ENCODE assay signal across 29 cellular contexts in the genomic region with DNA sequence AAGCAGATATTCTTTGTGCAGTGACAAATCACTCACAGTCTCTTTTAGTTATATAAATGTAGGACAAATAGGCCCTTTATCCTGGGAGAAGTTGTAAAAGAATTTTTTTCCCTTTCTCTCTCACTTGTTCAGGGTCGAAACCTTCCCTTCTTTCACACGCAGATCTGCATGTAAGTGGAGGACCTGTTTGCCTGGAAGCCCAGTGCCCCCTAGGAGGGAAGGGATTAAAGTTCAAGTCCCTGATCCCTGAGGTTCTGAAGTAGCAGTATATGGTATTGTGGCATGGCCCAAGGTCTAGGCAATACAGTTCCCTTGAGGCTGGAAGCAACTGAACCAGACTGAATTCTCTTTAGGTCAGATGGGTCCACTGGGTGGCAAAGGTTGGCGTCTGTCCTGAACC. TPM values are rescaled to one million over a fixed set of nuclear protein-coding genes. Genes with fewer than 3 reads are reported as not detected.
DNase-seq lines count a peak whose midpoint lies in the region; ATAC-seq, FAIRE-seq and TF ChIP-seq lines count a peak whose summit lies in the region.
"Had no signal": no experiment of that assay in that cellular context is flagged by ENCODE, and none has a peak within 500 bp of the region (broad histone marks: within the 10 kb centered on the region; RNA-seq: fewer than 3 reads in every experiment).

No MANE protein-coding gene starts in this region.

- H3K36me3 ChIP-seq in GM23338 (ENCODE audit: insufficient read depth): no peaks in the 10 kb centered on the region
- H3K36me3 ChIP-seq in HUES6 (ENCODE audit: control insufficient read depth, insufficient read depth, low read length): no peaks in the 10 kb centered on the region
- H3K36me3 ChIP-seq in H1 (ENCODE audit: control insufficient read depth in 2 of 4, insufficient read depth in 4 of 4, low read length in 3 of 4): no peaks in the 10 kb centered on the region
- H3K36me3 ChIP-seq in mesendoderm (ENCODE audit: control insufficient read depth, insufficient read depth, low read length): no peaks in the 10 kb centered on the region
- H3K36me3 ChIP-seq: BE2C had no signal

- H2BK15ac ChIP-seq in H1 (ENCODE audit: low read length) (no peak overlapping the region), mesendoderm (replicated peaks; ENCODE audit: low read depth) (no peak overlapping the region)

- H3K14ac ChIP-seq in H1 (ENCODE audit: insufficient read length): no peak overlapping the region

- H3K4me1 ChIP-seq in GM23338 (ENCODE audit: insufficient read depth) (peaks cover 24% of the 10 kb centered on the region), HUES6 (ENCODE audit: control insufficient read depth, insufficient read depth, low read length) (peaks cover 20% of the 10 kb centered on the region), H1 (replicated peaks in 1 of 4; ENCODE audit: control insufficient read depth in 3 of 4, insufficient read depth in 4 of 4, low read length in 3 of 4) (peaks cover 1 to 6% (median 3%) of the 10 kb centered on the region in 4 experiments; a peak in 4 of 7 replicates), mesendoderm (ENCODE audit: control insufficient read depth, low read depth, low read length) (peaks cover 14% of the 10 kb centered on the region)

- 0 out of 2 replicates have a peak overlapping the region, but pooled peaks have one; percentile 2 for H2BK20ac ChIP-seq in H1 (ENCODE audit: low read length)

- H2BK120ac ChIP-seq in H1 (replicated peaks; ENCODE audit: low read depth, low read length) (no peak overlapping the region), mesendoderm (ENCODE audit: low read depth, low read length) (peak overlapping the region; percentile 93)

- H3K56ac ChIP-seq in H1 (replicated peaks; ENCODE audit: insufficient read length, low read depth, low read length) (no peak overlapping the region), mesendoderm (ENCODE audit: low read length) (peak overlapping the region; percentile 59)

- no peak for TF ChIP-seq POLR2A in H1 (IDR thresholded peaks at IDR 0.05; ENCODE audit: control extremely low read depth in 1 of 2, low read depth in 2 of 2, low read length in 2 of 2)

- DNase-seq in GM23338 (ENCODE audit: low spot score) (no peak), H1 (ENCODE audit: low read depth in 1 of 2, low spot score in 2 of 2) (no peak), mesendoderm (peak; percentile 63), NCI-H1694 treated with DMSO at 0.1 percent for 48 hours (lab: John Stamatoyannopoulos, UW) (no peak), T-helper 9 cell (no peak)
- DNase-seq in stimulated activated naive CD8-positive, alpha-beta T cell treated with anti-CD3 and anti-CD28 coated beads, Interleukin-15, amount 100 ng/mL, for 72 hours: no peak
- no peak for DNase-seq in activated CD4-positive, alpha-beta T cell treated with anti-CD3 and anti-CD28 coated beads, Interleukin-2, amount 10 ng/mL, durations not matched to agents 7 days and 5 days
- DNase-seq: 8988T; ACHN; BE2C; CD8-positive, alpha-beta memory T cell; DMS 273 treated with DMSO at 0.1 percent for 48 hours; DMS79; EL; GDM1; GOT3; Karpas-422; NCI-H1105; NCI-H1436 treated with DMSO at 0.1 percent for 48 hours; NCI-H2029; NCI-H446 treated with DMSO at 0.1 percent for 48 hours; NCI-H526; NCI-H82; Right ventricle myocardium superior; RPMI8226 had no signal

- H4K20me1 ChIP-seq in GM23338 (replicated peaks; ENCODE audit: insufficient read depth): no peaks in the 10 kb centered on the region
- no peaks in the 10 kb centered on the region for H4K20me1 ChIP-seq in H1 (replicated peaks in 1 of 2; ENCODE audit: control insufficient read depth in 1 of 2, insufficient read depth in 2 of 2, low read length in 2 of 2)

- H2BK12ac ChIP-seq in H1 (ENCODE audit: low read depth, low read length): 0 out of 2 replicates have a peak overlapping the region, but pooled peaks have one; percentile 45

- H2AFZ ChIP-seq in GM23338: peak overlapping the region; percentile 72; the same call in 1 of the 2 replicates
- no peak overlapping the region for H2AFZ ChIP-seq in H1 (ENCODE audit: low read length)

- POLR2A ChIA-PET in H1 (lab: Charles Lee; ENCODE audit: partially characterized antibody): no interaction called here
- POLR2A ChIA-PET in activated CD4-positive, alpha-beta T cell treated with anti-CD3 and anti-CD28 coated beads, Interleukin-2, amount 10 ng/mL, durations not matched to agents 7 days and 5 days (lab: Charles Lee): no interaction called here

- peaks cover 22% of the 10 kb centered on the region for H3K4me1 Mint-ChIP-seq in GM23338
- H3K4me1 Mint-ChIP-seq in stimulated activated naive CD8-positive, alpha-beta T cell treated with anti-CD3 and anti-CD28 coated beads, Interleukin-15, amount 100 ng/mL, for 72 hours: no peaks in the 10 kb centered on the region
- H3K4me1 Mint-ChIP-seq in activated CD4-positive, alpha-beta T cell treated with anti-CD3 and anti-CD28 coated beads, Interleukin-2, amount 10 ng/mL, durations not matched to agents 7 days and 5 days: no peaks in the 10 kb centered on the region
- H3K4me1 Mint-ChIP-seq: CD8-positive, alpha-beta memory T cell; IgD-negative memory B cell had no signal

- whole genome bisulfite sequencing in H1 (ENCODE audit: extremely low coverage in 1 of 2, insufficient coverage in 1 of 2, insufficient read length in 1 of 2, insufficient replicate concordance in 2 of 2, low coverage in 1 of 2, low lambda C conversion rate in 2 of 2, missing lambda C conversion rate in 1 of 2), 2 experiments: 80% methylated on average over 3 of the region's 3 CpGs; no CpG with 5 or more reads in 1 of the 2 experiments
- no CpG with 5 or more reads among the region's 3 CpGs for WGBS in mesendoderm (ENCODE audit: extremely low coverage, insufficient coverage, low lambda C conversion rate)

- H3K79me1 ChIP-seq in H1 (ENCODE audit: low read depth, low read length) (no peaks in the 10 kb centered on the region), mesendoderm (ENCODE audit: low read length) (no peaks in the 10 kb centered on the region)

- H4K5ac ChIP-seq in H1 (ENCODE audit: insufficient read length, low read depth, low read length) (no peak overlapping the region), mesendoderm (ENCODE audit: low read length) (no peak overlapping the region)

- H3K23ac ChIP-seq in H1 (ENCODE audit: insufficient read length) (no peak overlapping the region), mesendoderm (ENCODE audit: low read length) (no peak overlapping the region)

- H3K79me2 ChIP-seq in GM23338 (replicated peaks; ENCODE audit: insufficient read depth): no peaks in the 10 kb centered on the region
- H3K79me2 ChIP-seq in H1 (ENCODE audit: control insufficient read depth in 1 of 2, insufficient read depth in 2 of 2, low read length in 2 of 2): no peaks in the 10 kb centered on the region
- H3K79me2 ChIP-seq in mesendoderm (ENCODE audit: control insufficient read depth, insufficient read depth, low read length): no peaks in the 10 kb centered on the region

- H3K4me3 Mint-ChIP-seq in GM23338: no peak overlapping the region
- H3K4me3 Mint-ChIP-seq in stimulated activated naive CD8-positive, alpha-beta T cell treated with anti-CD3 and anti-CD28 coated beads, Interleukin-15, amount 100 ng/mL, for 72 hours: no peak overlapping the region
- no peak overlapping the region for H3K4me3 Mint-ChIP-seq in activated CD4-positive, alpha-beta T cell treated with anti-CD3 and anti-CD28 coated beads, Interleukin-2, amount 10 ng/mL, durations not matched to agents 7 days and 5 days
- H3K4me3 Mint-ChIP-seq: CD14-positive monocyte; CD8-positive, alpha-beta memory T cell; IgD-negative memory B cell had no signal

- H3K27ac Mint-ChIP-seq in GM23338: no peak overlapping the region
- H3K27ac Mint-ChIP-seq in stimulated activated naive CD8-positive, alpha-beta T cell treated with anti-CD3 and anti-CD28 coated beads, Interleukin-15, amount 100 ng/mL, for 72 hours: no peak overlapping the region
- no peak overlapping the region for H3K27ac Mint-ChIP-seq in activated CD4-positive, alpha-beta T cell treated with anti-CD3 and anti-CD28 coated beads, Interleukin-2, amount 10 ng/mL, durations not matched to agents 7 days and 5 days
- H3K27ac Mint-ChIP-seq: IgD-negative memory B cell had no signal

- 0 out of 3 replicates have a peak, but pooled peaks cover 4% of the 10 kb centered on the region for H3K36me3 Mint-ChIP-seq in GM23338 (ENCODE audit: low read depth)
- H3K36me3 Mint-ChIP-seq in activated CD4-positive, alpha-beta T cell treated with anti-CD3 and anti-CD28 coated beads, Interleukin-2, amount 10 ng/mL, durations not matched to agents 7 days and 5 days (ENCODE audit: low read depth): no peaks in the 10 kb centered on the region
- H3K36me3 Mint-ChIP-seq: CD14-positive monocyte; CD8-positive, alpha-beta memory T cell; IgD-negative memory B cell had no signal

- TF ChIP-seq CTCF in GM23338 (conservative IDR thresholded peaks at IDR 0.05; ENCODE audit: low read depth in 2 of 2): peak in 1 of 2 experiments; percentile 45; a peak in 2 of 4 replicates
- peak in 2 of 3 experiments; percentile 2 to 20; a peak in 2 of 4 replicates for TF ChIP-seq CTCF in H1 (IDR thresholded peaks at IDR 0.05; ENCODE audit: control extremely low read depth in 1 of 3, insufficient read depth in 1 of 3, low read depth in 1 of 3, low read length in 3 of 3)

- peak overlapping the region; percentile 10 for H3K9ac ChIP-seq in HUES6 (ENCODE audit: low read length)
- H3K9ac ChIP-seq in H1 (replicated peaks in 1 of 4; ENCODE audit: extremely low read depth in 1 of 4, low read depth in 3 of 4, low read length in 3 of 4): no peak overlapping the region
- peak overlapping the region; percentile 27 for H3K9ac ChIP-seq in mesendoderm (ENCODE audit: low read length)

- no peaks in the 10 kb centered on the region for H3K27me3 Mint-ChIP-seq in GM23338 (ENCODE audit: insufficient read depth, low read depth, poor library complexity)
- H3K27me3 Mint-ChIP-seq in stimulated activated naive CD8-positive, alpha-beta T cell treated with anti-CD3 and anti-CD28 coated beads, Interleukin-15, amount 100 ng/mL, for 72 hours: no peaks in the 10 kb centered on the region
- no peaks in the 10 kb centered on the region for H3K27me3 Mint-ChIP-seq in activated CD4-positive, alpha-beta T cell treated with anti-CD3 and anti-CD28 coated beads, Interleukin-2, amount 10 ng/mL, durations not matched to agents 7 days and 5 days
- H3K27me3 Mint-ChIP-seq: CD8-positive, alpha-beta memory T cell had no signal

- no peak for FAIRE-seq in H1 (lab: Jason Lieb, UNC)
- FAIRE-seq: GM12878 had no signal

- no peak overlapping the region for H3K27ac ChIP-seq in GM23338 (ENCODE audit: low read depth)
- peak overlapping the region; percentile 44; the same call in 1 of the 2 replicates for H3K27ac ChIP-seq in HUES6 (ENCODE audit: low read depth, low read length)
- no peak overlapping the region for H3K27ac ChIP-seq in H1 (ENCODE audit: low read depth, low read length)
- peak overlapping the region; percentile 96 for H3K27ac ChIP-seq in mesendoderm (ENCODE audit: low read depth, low read length)

- TF ChIP-seq EP300 in H1 (IDR thresholded peaks at IDR 0.05; ENCODE audit: borderline replicate concordance in 1 of 2, low read depth in 2 of 2, low read length in 2 of 2): no peak

- H3K4ac ChIP-seq in H1 (replicated peaks; ENCODE audit: insufficient read length, low read depth, low read length): no peak overlapping the region
- H3K4ac ChIP-seq in mesendoderm (ENCODE audit: low read depth, low read length): peak overlapping the region; percentile 82

- no peak overlapping the region for H3K18ac ChIP-seq in H1 (ENCODE audit: extremely low read depth, low read length)
- peak overlapping the region; percentile 86 for H3K18ac ChIP-seq in mesendoderm (ENCODE audit: low read length)

- H3K4me3 ChIP-seq in GM23338 (no peak overlapping the region), HUES6 (ENCODE audit: low read depth, low read length) (no peak overlapping the region), H1 (ENCODE audit: extremely low read depth in 1 of 4, insufficient read depth in 2 of 4, low read depth in 3 of 4, low read length in 4 of 4) (no peak overlapping the region), mesendoderm (ENCODE audit: low read length) (no peak overlapping the region)
- H3K4me3 ChIP-seq: GM12878 had no signal

- TF ChIP-seq RAD21 in H1 (IDR thresholded peaks at IDR 0.05 in 1 of 2, conservative IDR thresholded peaks at IDR 0.05 in 1 of 2; ENCODE audit: low read depth in 2 of 2, low read length in 2 of 2): peak; percentile 22 to 48; a peak in 3 of 4 replicates

- H3K27me3 ChIP-seq in GM23338 (ENCODE audit: insufficient read depth) (no peaks in the 10 kb centered on the region), HUES6 (ENCODE audit: control insufficient read depth, insufficient read depth, low read length) (no peaks in the 10 kb centered on the region), H1 (replicated peaks in 1 of 4; ENCODE audit: control insufficient read depth in 3 of 4, extremely low read depth in 1 of 4, insufficient read depth in 3 of 4, low read length in 3 of 4) (no peaks in the 10 kb centered on the region), mesendoderm (ENCODE audit: insufficient read depth, low read length, poor library complexity) (no peaks in the 10 kb centered on the region)
- H3K27me3 ChIP-seq: BE2C had no signal

- CTCF ChIA-PET in H1 (lab: Charles Lee; ENCODE audit: partially characterized antibody): interaction anchor here (0.9 kb wide), 1 partner anchor 21 kb away, joined by 4 read pairs; no protein-coding TSS in a partner anchor
- CTCF ChIA-PET in activated CD4-positive, alpha-beta T cell treated with anti-CD3 and anti-CD28 coated beads, Interleukin-2, amount 10 ng/mL, durations not matched to agents 7 days and 5 days (lab: Charles Lee): interaction anchor here (0.6 to 0.7 kb wide), 2 partner anchors 34 to 124 kb away, joined by 3 to 4 read pairs; no protein-coding TSS in a partner anchor

- H3K4me2 ChIP-seq in GM23338 (peak overlapping the region; percentile 50; the same call in 1 of the 2 replicates), H1 (ENCODE audit: insufficient read depth in 1 of 2, low read depth in 2 of 2, low read length in 2 of 2) (no peak overlapping the region), mesendoderm (ENCODE audit: low read length) (no peak overlapping the region)

- H3K23me2 ChIP-seq in H1 (ENCODE audit: low read depth, low read length): no peaks in the 10 kb centered on the region; the same call in 1 of the 2 replicates

- no peaks in the 10 kb centered on the region for H3F3A ChIP-seq in GM23338 (replicated peaks; ENCODE audit: low read depth)

- H4K8ac ChIP-seq in H1 (ENCODE audit: extremely low read depth, insufficient read depth, low read length) (no peak overlapping the region), mesendoderm (ENCODE audit: low read depth, low read length) (no peak overlapping the region)

- H3K9me2 ChIP-seq in GM23338 (ENCODE audit: insufficient read depth): peaks cover 3% of the 10 kb centered on the region; the same call in 1 of the 2 replicates

- H4K91ac ChIP-seq in H1 (replicated peaks; ENCODE audit: insufficient read length, low read length): no peak overlapping the region

- H2BK5ac ChIP-seq in H1 (ENCODE audit: low read depth, low read length): peak overlapping the region; percentile 9; the same call in 1 of the 2 replicates
- peak overlapping the region; percentile 43 for H2BK5ac ChIP-seq in mesendoderm (ENCODE audit: low read length)

- peak; percentile 81 for ATAC-seq in GM23338
- no peak for ATAC-seq in stimulated activated naive CD8-positive, alpha-beta T cell treated with anti-CD3 and anti-CD28 coated beads, Interleukin-15, amount 100 ng/mL, for 72 hours
- ATAC-seq: GM12878 had no signal

- H3K9me3 ChIP-seq in HUES6 (ENCODE audit: control insufficient read depth, insufficient read depth, low read depth, low read length): peaks cover 17% of the 10 kb centered on the region; the same call in 1 of the 2 replicates
- no peaks in the 10 kb centered on the region for H3K9me3 ChIP-seq in H1 (ENCODE audit: insufficient read depth in 2 of 2, low read depth in 1 of 2, low read length in 1 of 2)
- H3K9me3 ChIP-seq: BE2C had no signal

- no peaks in the 10 kb centered on the region for H3K9me3 Mint-ChIP-seq in GM23338
- no peaks in the 10 kb centered on the region for H3K9me3 Mint-ChIP-seq in stimulated activated naive CD8-positive, alpha-beta T cell treated with anti-CD3 and anti-CD28 coated beads, Interleukin-15, amount 100 ng/mL, for 72 hours
- H3K9me3 Mint-ChIP-seq in activated CD4-positive, alpha-beta T cell treated with anti-CD3 and anti-CD28 coated beads, Interleukin-2, amount 10 ng/mL, durations not matched to agents 7 days and 5 days: no peaks in the 10 kb centered on the region
- H3K9me3 Mint-ChIP-seq: CD8-positive, alpha-beta memory T cell; IgD-negative memory B cell had no signal

- H2AK5ac ChIP-seq in H1 (ENCODE audit: low read depth, low read length): no peak overlapping the region
- H2AK5ac ChIP-seq in mesendoderm (ENCODE audit: low read length): no peak overlapping the region

RNA-seq across cellular contexts. Expression of a gene that starts 48.6 kb away (rescaled TPM):
- 21.8 and 32.7 TPM in 2 replicates for total RNA-seq in GM23338 (2014; rRNA removed; shearing (Covaris generic))
- polyA plus RNA-seq in GM23338 (2016; fragmentation: Nextera tagmentation; extraction: Ambion mirVana) (17.4 and 30.0 TPM in 2 replicates), H1 (2011; rRNA removed) (11.9 and 13.0 TPM in 2 replicates)
- 32.6 TPM in 2 replicates for total RNA-seq in H1 (2021; fragmentation: NEBNext Ultra II Directional; extraction: Animal tissue kit (Norgen Biotek cat#: 25700))
- 13.0 TPM for polyA plus RNA-seq in H1 (2011; cell fraction: cytosol; rRNA removed)
- 14.0 TPM for polyA plus RNA-seq in H1 (2011; cell fraction: nucleus; rRNA removed)
- polyA plus RNA-seq in H1 (2012, experiment 1 of 2): 18.0 to 23.3 TPM (median 18.6 TPM) in 4 replicates
- 7.5 TPM for polyA plus RNA-seq in H1 (2012, experiment 2 of 2)
- 53.5 TPM for polyA plus RNA-seq in H1 (2013, experiment 1 of 2)
- polyA plus RNA-seq in H1 (2013, experiment 2 of 2): 52.9 TPM
- 37.7 and 40.5 TPM in 2 replicates for polyA minus RNA-seq in H1 (2011; rRNA and poly(A)+ RNA removed)
- polyA minus RNA-seq in H1 (2011; cell fraction: cytosol; rRNA and poly(A)+ RNA removed): 18.0 TPM
- polyA minus RNA-seq in H1 (2011; cell fraction: nucleus; rRNA and poly(A)+ RNA removed): 27.7 TPM
- polyA plus RNA-seq in mesendoderm (2013, experiment 1 of 2): 49.3 TPM
- polyA plus RNA-seq in mesendoderm (2013, experiment 2 of 2): 46.6 TPM
- 1 to 10 TPM in 1 of 2 experiments, under 1 TPM in 1; 0.79 to 1.3 TPM for total RNA-seq in activated CD4-positive, alpha-beta T cell treated with anti-CD3 and anti-CD28 coated beads, Interleukin-2, amount 10 ng/mL, durations not matched to agents 7 days and 5 days
- polyA plus RNA-seq: IgD-negative memory B cell had no signal

Comparison
In these comparisons a context has a peak if more than half of its experiments do, and no peak if none do; other contexts are left out.
1. H3K27ac ChIP-seq: peak in HUES6 (single experiment) and mesendoderm (single experiment); none in GM23338 (single experiment) and H1 (single experiment).
2. H3K9ac ChIP-seq: peak in HUES6 (single experiment) and mesendoderm (single experiment); none in H1 (0 of 4).